9 cellular contexts compared by ENCODE assay signal in genomic region chr6:24431045-24431451, GRCh38. TPM values are rescaled to one million over a fixed set of nuclear protein-coding genes. Genes with fewer than 3 reads are reported as not detected.
DNase-seq lines count a peak whose midpoint lies in the region; ATAC-seq and TF ChIP-seq lines count a peak whose summit lies in the region.
"Had no signal": no experiment of that assay in that cellular context is flagged by ENCODE, and none has a peak within 500 bp of the region (broad histone marks: within the 10 kb centered on the region; RNA-seq: fewer than 3 reads in every experiment).

No MANE protein-coding gene starts in this region.

- H3K4me3 ChIP-seq in KMS-11 (IDR thresholded peaks at IDR 0.05; ENCODE audit: insufficient read depth, low read depth, low read length) (no peak overlapping the region), RWPE2 (ENCODE audit: severe bottlenecking) (no peak overlapping the region)

- peak; percentile 15 to 19 for DNase-seq in stimulated activated CD4-positive, alpha-beta T cell treated with anti-CD3 and anti-CD28 coated beads, Interleukin-2, amount 100 ng/mL, for 48 hours
- DNase-seq in stimulated activated CD4-positive, alpha-beta T cell treated with anti-CD3 and anti-CD28 coated beads, Interleukin-1b, Interleukin-23, amount 100 ng/mL, for 48 hours, result no peak
- DNase-seq in RWPE2 (ENCODE audit: low spot score), result no peak
- DNase-seq in neural crest cell (ENCODE audit: low read depth, low spot score), result peak; percentile 12
- no peak for DNase-seq in hippocampal formation (lab: John Stamatoyannopoulos, UW)

- no peak overlapping the region for H3K4me3 Mint-ChIP-seq in neural crest cell

- H3K9me3 Mint-ChIP-seq in neural crest cell, result no peaks in the 10 kb centered on the region

- no peaks in the 10 kb centered on the region for H3K79me2 ChIP-seq in KMS-11 (ENCODE audit: insufficient read depth, low read depth)

- H3K36me3 ChIP-seq in KMS-11 (ENCODE audit: insufficient read depth) (no peaks in the 10 kb centered on the region), RWPE2 (ENCODE audit: low read depth) (peaks cover 2% of the 10 kb centered on the region)

- no peak overlapping the region for H3K27ac ChIP-seq in KMS-11
- H3K27ac ChIP-seq in RWPE2 (ENCODE audit: poor library complexity, severe bottlenecking), result no peak overlapping the region
- H3K27ac ChIP-seq: epithelial cell of prostate had no signal

- no peaks in the 10 kb centered on the region for H3K27me3 ChIP-seq in KMS-11 (ENCODE audit: insufficient read depth, low read depth)
- no peaks in the 10 kb centered on the region for H3K27me3 ChIP-seq in RWPE2 (ENCODE audit: insufficient read depth, poor library complexity, severe bottlenecking)

- H2AFZ ChIP-seq in KMS-11 (ENCODE audit: low read depth), result no peak overlapping the region

- no peaks in the 10 kb centered on the region for H3K4me1 Mint-ChIP-seq in neural crest cell

- H3K4me2 ChIP-seq in KMS-11, result no peak overlapping the region

- ATAC-seq in RWPE2 (ENCODE audit: low read depth) (peak; percentile 64; the same call in 2 of the 3 replicates), esophagus mucosa (peak; percentile 59), HG03432 (IDR thresholded peaks at IDR 0.05; ENCODE audit: unreplicated experiment) (no peak)

- H3K4me1 ChIP-seq in KMS-11 (ENCODE audit: low read depth, poor library complexity, severe bottlenecking), result no peaks in the 10 kb centered on the region
- H3K4me1 ChIP-seq in RWPE2 (ENCODE audit: insufficient read depth, poor library complexity, severe bottlenecking), result peaks cover 5% of the 10 kb centered on the region

- TF ChIP-seq CTCF in KMS-11 (conservative IDR thresholded peaks at IDR 0.05; ENCODE audit: low read depth, low read length) (peak; percentile 92), RWPE2 (IDR thresholded peaks at IDR 0.05; ENCODE audit: poor library complexity, severe bottlenecking) (peak; percentile 87), neural crest cell (conservative IDR thresholded peaks at IDR 0.05) (peak; percentile 78)

- no peaks in the 10 kb centered on the region for H3K9me3 ChIP-seq in RWPE2 (ENCODE audit: severe bottlenecking)

- peaks cover 11% of the 10 kb centered on the region for H3K36me3 Mint-ChIP-seq in neural crest cell (ENCODE audit: low read depth)

- no peaks in the 10 kb centered on the region for H3K27me3 Mint-ChIP-seq in neural crest cell (ENCODE audit: low read depth)

- H3K9ac ChIP-seq in KMS-11, result no peak overlapping the region

- H3K27ac Mint-ChIP-seq in neural crest cell (ENCODE audit: unreplicated experiment), result no peak overlapping the region

- H4K20me1 ChIP-seq in KMS-11 (ENCODE audit: insufficient read depth), result no peaks in the 10 kb centered on the region

RNA-seq across cellular contexts. Expression of gene MRS2, which starts 28.3 kb away (rescaled TPM):
- total RNA-seq in esophagus mucosa, result 15.2 TPM
- total RNA-seq in neural crest cell, result 38.4 and 39.5 TPM in 2 replicates

RNA-seq across cellular contexts. Expression of gene GPLD1, which starts 58.3 kb away (rescaled TPM):
- total RNA-seq in esophagus mucosa (1.4 TPM), neural crest cell (4.7 and 6.0 TPM in 2 replicates)

Comparison
In these comparisons a context has a peak if more than half of its experiments do, and no peak if none do; other contexts are left out.
1. DNase-seq: peak in stimulated activated CD4-positive, alpha-beta T cell treated with anti-CD3 and anti-CD28 coated beads, Interleukin-2, amount 100 ng/mL, for 48 hours (2 of 2) and neural crest cell (single experiment); none in stimulated activated CD4-positive, alpha-beta T cell treated with anti-CD3 and anti-CD28 coated beads, Interleukin-1b, Interleukin-23, amount 100 ng/mL, for 48 hours (single experiment), RWPE2 (single experiment) and hippocampal formation (0 of 2).
2. Peak in every context shown above with its lines, with median percentiles within 50 percentile points of each other: CTCF ChIP-seq.